In genomic region chr9:136050266-136050705, GRCh38 we compare ENCODE assay signal across 14 cellular contexts. TPM values are rescaled to one million over a fixed set of nuclear protein-coding genes. Genes with fewer than 3 reads are reported as not detected.
DNase-seq lines count a peak whose midpoint lies in the region; ATAC-seq and TF ChIP-seq lines count a peak whose summit lies in the region.
"Had no signal": no experiment of that assay in that cellular context is flagged by ENCODE, and none has a peak within 500 bp of the region (broad histone marks: within the 10 kb centered on the region; RNA-seq: fewer than 3 reads in every experiment).

No MANE protein-coding gene starts in this region.

- H3K9me3 Mint-ChIP-seq in neural progenitor cell, result no peaks in the 10 kb centered on the region
- H3K9me3 Mint-ChIP-seq: CD8-positive, alpha-beta T cell; immature natural killer cell had no signal

- peaks cover 42% of the 10 kb centered on the region for H3K36me3 ChIP-seq in SJSA1
- H3K36me3 ChIP-seq in gastroesophageal sphincter, result peaks cover 0 to 50% of the 10 kb centered on the region in 2 donors
- no peaks in the 10 kb centered on the region for H3K36me3 ChIP-seq in neural progenitor cell
- H3K36me3 ChIP-seq in testis (ENCODE audit: low read depth, missing control alignments), result no peaks in the 10 kb centered on the region
- H3K36me3 ChIP-seq: uterus had no signal

- no peak overlapping the region for H2AFZ ChIP-seq in neural progenitor cell (replicated peaks)

- no peaks in the 10 kb centered on the region for H3K36me3 Mint-ChIP-seq in neural progenitor cell
- H3K36me3 Mint-ChIP-seq: immature natural killer cell had no signal

- no peak overlapping the region for H3K9ac ChIP-seq in neural progenitor cell

- H3K27ac ChIP-seq in SJSA1 (no peak overlapping the region), gastroesophageal sphincter (peak overlapping the region in 3 of 4 donors; percentile 86 to 88 (median 87)), neural progenitor cell (no peak overlapping the region), testis (no peak overlapping the region)
- H3K27ac ChIP-seq: uterus had no signal

- peaks cover 28% of the 10 kb centered on the region for H3F3A ChIP-seq in neural progenitor cell (ENCODE audit: low read depth)

- H3K27ac Mint-ChIP-seq in neural progenitor cell, result no peak overlapping the region
- H3K27ac Mint-ChIP-seq: CD8-positive, alpha-beta T cell; immature natural killer cell had no signal

- DNase-seq in Ammon's horn (ENCODE audit: low spot score) (peak; percentile 42), SJSA1 (ENCODE audit: low read depth in 1 of 2, low spot score in 2 of 2) (peak in 1 of 2 experiments; percentile 44), neural progenitor cell (ENCODE audit: low spot score) (peak; percentile 48), SIG-M5 treated with dmso at 0.1 percent for 504 hours (lab: John Stamatoyannopoulos, UW; ENCODE audit: unreplicated experiment) (no peak), testis (no peak)
- DNase-seq in activated CD4-positive, alpha-beta T cell treated with anti-CD3 and anti-CD28 coated beads for 1 hour, result no peak
- DNase-seq: activated effector memory CD4-positive, alpha-beta T cell treated with anti-CD3 and anti-CD28 coated beads, Interleukin-2, amount 50 U/mL, for 16 hours; CD8-positive, alpha-beta T cell; effector memory CD4-positive, alpha-beta T cell; immature natural killer cell; NCI-H2029 treated with DMSO at 0.1 percent for 48 hours; uterus had no signal

- H3K79me2 ChIP-seq in neural progenitor cell (ENCODE audit: low read depth), result no peaks in the 10 kb centered on the region

- peak overlapping the region; percentile 57 for H3K4me3 Mint-ChIP-seq in neural progenitor cell
- H3K4me3 Mint-ChIP-seq: CD8-positive, alpha-beta T cell had no signal

- H3K27me3 Mint-ChIP-seq in neural progenitor cell (ENCODE audit: insufficient read depth, low read depth), result peaks cover 6% of the 10 kb centered on the region

- TF ChIP-seq EP300 in gastroesophageal sphincter (IDR thresholded peaks at IDR 0.05), result no peak

- TF ChIP-seq POLR2A in gastroesophageal sphincter (IDR thresholded peaks at IDR 0.05) (no peak), testis (IDR thresholded peaks at IDR 0.05) (no peak)

- TF ChIP-seq CTCF in gastroesophageal sphincter (IDR thresholded peaks at IDR 0.05), result no peak
- TF ChIP-seq CTCF in neural progenitor cell (IDR thresholded peaks at IDR 0.05), result no peak
- no peak for TF ChIP-seq CTCF in testis (IDR thresholded peaks at IDR 0.05)

- intact Hi-C loops in testis (cut with DNase I; ENCODE audit: low total_unique reads), result no loop called here

- H3K4me2 ChIP-seq in neural progenitor cell, result peak overlapping the region; percentile 100

- no CpG with 5 or more reads among the region's 36 CpGs for WGBS in gastroesophageal sphincter (ENCODE audit: low coverage in 1 of 2), 2 donors
- WGBS in testis, 2 donors, result 55 to 65% methylated on average over 16 to 24 of the region's 36 CpGs

- H3K27me3 ChIP-seq in SJSA1 (replicated peaks) (no peaks in the 10 kb centered on the region), gastroesophageal sphincter (no peaks in the 10 kb centered on the region), neural progenitor cell (peaks cover 19% of the 10 kb centered on the region), testis (no peaks in the 10 kb centered on the region)
- H3K27me3 ChIP-seq: uterus had no signal

- H3K4me1 ChIP-seq in SJSA1 (replicated peaks), result peaks cover 41% of the 10 kb centered on the region
- H3K4me1 ChIP-seq in gastroesophageal sphincter, result peaks cover 0 to 100% (median 54%) of the 10 kb centered on the region in 3 donors
- peaks cover 34% of the 10 kb centered on the region for H3K4me1 ChIP-seq in neural progenitor cell
- H3K4me1 ChIP-seq in testis, result peaks cover 17% of the 10 kb centered on the region

- ATAC-seq in gastroesophageal sphincter (no peak), HG02938 (IDR thresholded peaks at IDR 0.05; ENCODE audit: unreplicated experiment) (no peak)
- ATAC-seq: CD8-positive, alpha-beta T cell had no signal

- H4K20me1 ChIP-seq in neural progenitor cell (ENCODE audit: low read depth), result peaks cover 22% of the 10 kb centered on the region

- H3K4me3 ChIP-seq in SJSA1 (peak overlapping the region; percentile 53; the same call in 1 of the 2 replicates), gastroesophageal sphincter (peak overlapping the region in 1 of 2 donors; percentile 60), neural progenitor cell (peak overlapping the region; percentile 90), testis (peak overlapping the region in 1 of 2 donors; percentile 57)

- peaks cover 17% of the 10 kb centered on the region for H3K4me1 Mint-ChIP-seq in neural progenitor cell

- no peaks in the 10 kb centered on the region for H3K9me3 ChIP-seq in SJSA1 (replicated peaks)
- H3K9me3 ChIP-seq in gastroesophageal sphincter, result no peaks in the 10 kb centered on the region
- H3K9me3 ChIP-seq in neural progenitor cell (ENCODE audit: low read depth), result no peaks in the 10 kb centered on the region
- no peaks in the 10 kb centered on the region for H3K9me3 ChIP-seq in testis
- H3K9me3 ChIP-seq: uterus had no signal

RNA-seq across cellular contexts. Expression of gene NACC2, which starts 44.8 kb away (rescaled TPM):
- total RNA-seq in SJSA1 (2014; rRNA removed; shearing (Covaris generic)), result 18.9 and 20.2 TPM in 2 replicates
- total RNA-seq in gastroesophageal sphincter (100 to 1,000 TPM in 3 of 4 donors, 10 to 100 TPM in 1; 71.4 to 209 (median 110) TPM), neural progenitor cell (ENCODE audit: low replicate concordance) (4.5 and 9.1 TPM in 2 replicates), testis (10 to 100 TPM; 49.5 to 49.7 TPM)
- polyA plus RNA-seq in testis (ENCODE audit: insufficient read depth, low read depth, low replicate concordance), result 29.3 TPM

Comparison
In these comparisons a context has a peak if more than half of its experiments do, and no peak if none do; other contexts are left out.
1. DNase-seq: peak in Ammon's horn (single experiment) and neural progenitor cell (single experiment); none in SIG-M5 treated with dmso at 0.1 percent for 504 hours (single experiment), activated CD4-positive, alpha-beta T cell treated with anti-CD3 and anti-CD28 coated beads for 1 hour (single experiment) and testis (single experiment).
2. H3K27ac ChIP-seq: peak in gastroesophageal sphincter (3 of 4); none in SJSA1 (single experiment), neural progenitor cell (single experiment) and testis (0 of 2).